Comparison of ENCODE assay signal across 15 cellular contexts in genomic region chr1:7650801-7651200, GRCh38.
DNase-seq lines count a peak whose midpoint lies in the region; ATAC-seq and TF ChIP-seq lines count a peak whose summit lies in the region.
"Had no signal": no experiment of that assay in that cellular context is flagged by ENCODE, and none has a peak within 500 bp of the region (broad histone marks: within the 10 kb centered on the region; RNA-seq: fewer than 3 reads in every experiment).

No MANE protein-coding gene starts in this region.

- no peak for TF ChIP-seq EP300 in neural cell (conservative IDR thresholded peaks at IDR 0.05; ENCODE audit: poor library complexity, severe bottlenecking)

- no peaks in the 10 kb centered on the region for H3K79me2 ChIP-seq in neural cell (replicated peaks; ENCODE audit: insufficient read depth, low read length)

- H3K27ac ChIP-seq in neural cell (ENCODE audit: low read length) = peak overlapping the region; percentile 71
- H3K27ac ChIP-seq: brain microvascular endothelial cell, RWPE1, suprapubic skin had no signal

- H3K9me2 ChIP-seq in neural cell (ENCODE audit: insufficient read depth, low read length) = no peaks in the 10 kb centered on the region

- no peaks in the 10 kb centered on the region for H4K20me1 ChIP-seq in neural cell (ENCODE audit: insufficient read depth)

- TF ChIP-seq CTCF in neural cell (IDR thresholded peaks at IDR 0.05; ENCODE audit: poor library complexity, severe bottlenecking) = no peak

- H3K4me2 ChIP-seq in neural cell (ENCODE audit: low read length) = peak overlapping the region; percentile 23

- H3K4me3 ChIP-seq in neural cell (ENCODE audit: low read length) = peak overlapping the region; percentile 46
- H3K4me3 ChIP-seq: suprapubic skin had no signal

- H3F3A ChIP-seq in neural cell (ENCODE audit: insufficient read depth, low read length, poor library complexity, severe bottlenecking) = no peaks in the 10 kb centered on the region

- no peak for ATAC-seq in GM19455 (IDR thresholded peaks at IDR 0.05; ENCODE audit: unreplicated experiment)

- H3K36me3 ChIP-seq in neural cell (ENCODE audit: insufficient read depth, low read length) = no peaks in the 10 kb centered on the region
- H3K36me3 ChIP-seq: brain microvascular endothelial cell, suprapubic skin had no signal

- DNase-seq in NCI-H1436 (lab: John Stamatoyannopoulos, UW) (peak; percentile 57), NCI-H1436 treated with DMSO at 0.1 percent for 48 hours (lab: John Stamatoyannopoulos, UW) (no peak), NCI-H128 (lab: John Stamatoyannopoulos, UW; ENCODE audit: unreplicated experiment) (peak; percentile 42), SHP77 (lab: John Stamatoyannopoulos, UW) (peak; percentile 31 to 67), NCI-H524 (lab: John Stamatoyannopoulos, UW) (no peak), T-helper 1 cell (no peak)
- DNase-seq: activated naive CD4-positive, alpha-beta T cell; brain microvascular endothelial cell; CD4-positive, alpha-beta T cell; effector memory CD4-positive, alpha-beta T cell; GDM1 had no signal

- H2AFZ ChIP-seq in neural cell (ENCODE audit: low read depth, low read length) = no peak overlapping the region

- H3K9ac ChIP-seq in neural cell (ENCODE audit: low read length) = peak overlapping the region; percentile 26

- H3K27me3 ChIP-seq in neural cell (ENCODE audit: insufficient read depth, low read depth, low read length) = no peaks in the 10 kb centered on the region

- no peak for TF ChIP-seq RAD21 in neural cell (conservative IDR thresholded peaks at IDR 0.05)

- no peaks in the 10 kb centered on the region for H3K9me3 ChIP-seq in neural cell (ENCODE audit: low read length)
- H3K9me3 ChIP-seq: suprapubic skin had no signal

TF ChIP-seq in neural cell, 6 proteins besides CTCF, POLR2A, EP300 and RAD21:
- TF ChIP-seq MXI1 (conservative IDR thresholded peaks at IDR 0.05; ENCODE audit: poor library complexity, severe bottlenecking) = peak; percentile 50
- TF ChIP-seq REST (IDR thresholded peaks at IDR 0.05; ENCODE audit: borderline replicate concordance) = no peak

Comparison
In these comparisons a context has a peak if more than half of its experiments do, and no peak if none do; other contexts are left out.
1. DNase-seq: peak in NCI-H1436 (single experiment), NCI-H128 (single experiment) and SHP77 (2 of 2); none in NCI-H1436 treated with DMSO at 0.1 percent for 48 hours (single experiment), NCI-H524 (0 of 2) and T-helper 1 cell (0 of 5).